26 cellular contexts compared by ENCODE assay signal in genomic region chr19:5092444-5092843, GRCh38.
DNase-seq lines count a peak whose midpoint lies in the region; ATAC-seq and TF ChIP-seq lines count a peak whose summit lies in the region.
"Had no signal": no experiment of that assay in that cellular context is flagged by ENCODE, and none has a peak within 500 bp of the region (broad histone marks: within the 10 kb centered on the region; RNA-seq: fewer than 3 reads in every experiment).

No MANE protein-coding gene starts in this region.

- peaks cover 23% of the 10 kb centered on the region for H3K36me3 Mint-ChIP-seq in brain

- intact Hi-C loops in left ventricle myocardium inferior (cut with micrococcal nuclease) (no loop called here), left ventricle myocardium superior (cut with micrococcal nuclease) (no loop called here)

- H3K36me3 ChIP-seq in left ventricle myocardium inferior: peaks cover 20% of the 10 kb centered on the region
- peaks cover 5% of the 10 kb centered on the region for H3K36me3 ChIP-seq in rectal smooth muscle tissue (ENCODE audit: control insufficient read depth, insufficient read depth, low read length)
- peaks cover 1% of the 10 kb centered on the region for H3K36me3 ChIP-seq in urinary bladder (ENCODE audit: insufficient read depth)
- H3K36me3 ChIP-seq: MG63, ovary had no signal

- no peaks in the 10 kb centered on the region for H3K9me3 ChIP-seq in left ventricle myocardium inferior (replicated peaks)
- H3K9me3 ChIP-seq: A549, ascending aorta, lower lobe of right lung, MG63, ovary, thoracic aorta had no signal

- H3K4me3 ChIP-seq in left ventricle myocardium inferior (no peak overlapping the region), rectal smooth muscle tissue (ENCODE audit: low read length) (no peak overlapping the region), urinary bladder (ENCODE audit: low read depth, low read length) (no peak overlapping the region)
- H3K4me3 ChIP-seq: A549, ascending aorta, lower lobe of right lung, MG63, ovary, thoracic aorta had no signal

- peaks cover 70% of the 10 kb centered on the region for H3K4me1 Mint-ChIP-seq in brain
- H3K4me1 Mint-ChIP-seq: activated CD4-positive, alpha-beta memory T cell treated with anti-CD3 and anti-CD28 coated beads, Interleukin-2, amount 10 ng/mL, durations not matched to agents 7 days and 5 days; activated naive CD8-positive, alpha-beta T cell treated with anti-CD3 and anti-CD28 coated beads for 36 hours had no signal

- H3K4me3 Mint-ChIP-seq in brain: no peak overlapping the region
- H3K4me3 Mint-ChIP-seq: activated CD4-positive, alpha-beta memory T cell treated with anti-CD3 and anti-CD28 coated beads, Interleukin-2, amount 10 ng/mL, durations not matched to agents 7 days and 5 days; activated naive CD8-positive, alpha-beta T cell treated with anti-CD3 and anti-CD28 coated beads for 36 hours had no signal

- H3K27me3 ChIP-seq in left ventricle myocardium inferior (ENCODE audit: low read depth) (no peaks in the 10 kb centered on the region), rectal smooth muscle tissue (ENCODE audit: control insufficient read depth, insufficient read depth, low read length) (no peaks in the 10 kb centered on the region)
- H3K27me3 ChIP-seq: ascending aorta, MG63, ovary had no signal

- H3K27ac Mint-ChIP-seq in brain: peak overlapping the region; percentile 87 to 98 (median 95)
- H3K27ac Mint-ChIP-seq: activated CD4-positive, alpha-beta memory T cell treated with anti-CD3 and anti-CD28 coated beads, Interleukin-2, amount 10 ng/mL, durations not matched to agents 7 days and 5 days; activated naive CD8-positive, alpha-beta T cell treated with anti-CD3 and anti-CD28 coated beads for 36 hours had no signal

- H3K9me3 Mint-ChIP-seq in brain: peaks cover 0 to 10% (median 3%) of the 10 kb centered on the region in 5 experiments

- peak overlapping the region; percentile 77 for H3K27ac ChIP-seq in left ventricle myocardium inferior (replicated peaks)
- peak overlapping the region; percentile 78 for H3K27ac ChIP-seq in rectal smooth muscle tissue (ENCODE audit: low read depth, low read length)
- H3K27ac ChIP-seq in urinary bladder (ENCODE audit: low read depth): peak overlapping the region; percentile 58
- H3K27ac ChIP-seq: A549, lower lobe of right lung had no signal

- 83% methylated on average over 17 of the region's 17 CpGs for WGBS in urinary bladder

- ATAC-seq in left ventricle myocardium superior: no peak
- ATAC-seq in HG02938 (IDR thresholded peaks at IDR 0.05; ENCODE audit: unreplicated experiment): no peak
- ATAC-seq in HG02588 (IDR thresholded peaks at IDR 0.05; ENCODE audit: unreplicated experiment): no peak
- ATAC-seq: A549 had no signal

- TF ChIP-seq CTCF in left ventricle myocardium inferior (IDR thresholded peaks at IDR 0.05; ENCODE audit: borderline replicate concordance) (no peak), brain (conservative IDR thresholded peaks at IDR 0.05) (no peak)

- H3K27me3 Mint-ChIP-seq in brain: no peaks in the 10 kb centered on the region
- H3K27me3 Mint-ChIP-seq: activated CD4-positive, alpha-beta memory T cell treated with anti-CD3 and anti-CD28 coated beads, Interleukin-2, amount 10 ng/mL, durations not matched to agents 7 days and 5 days; activated naive CD8-positive, alpha-beta T cell treated with anti-CD3 and anti-CD28 coated beads for 36 hours had no signal

- H3K9ac ChIP-seq in rectal smooth muscle tissue (ENCODE audit: low read length): no peak overlapping the region

- H3K4me1 ChIP-seq in left ventricle myocardium inferior: peaks cover 44% of the 10 kb centered on the region
- H3K4me1 ChIP-seq in rectal smooth muscle tissue (ENCODE audit: control insufficient read depth, insufficient read depth, low read length): peaks cover 17% of the 10 kb centered on the region
- H3K4me1 ChIP-seq in urinary bladder (ENCODE audit: insufficient read depth): no peaks in the 10 kb centered on the region
- H3K4me1 ChIP-seq: A549, lower lobe of right lung had no signal

- DNase-seq in left ventricle myocardium inferior (no peak), left ventricle myocardium superior (no peak), D341Med (ENCODE audit: low spot score) (no peak)
- DNase-seq: activated CD4-positive, alpha-beta memory T cell treated with anti-CD3 and anti-CD28 coated beads, Interleukin-2, amount 10 ng/mL, durations not matched to agents 7 days and 5 days; activated CD4-positive, CD25-positive, alpha-beta regulatory T cell treated with anti-CD3 and anti-CD28 coated beads, Interleukin-2, amount 50 U/mL, for 72 hours; activated effector memory CD4-positive, alpha-beta T cell treated with Interleukin-2 at 50 U/mL for 16 hours; activated naive CD8-positive, alpha-beta T cell treated with anti-CD3 and anti-CD28 coated beads for 36 hours; DMS53; KG1; lower lobe of right lung; MG63; NCI-H1105 treated with DMSO at 0.1 percent for 48 hours; NCI-H2029 treated with DMSO at 0.1 percent for 48 hours; NCI-H526; nephron progenitor cell; stimulated activated CD4-positive, alpha-beta T cell treated with anti-CD3 and anti-CD28 coated beads, Interleukin-15, amount 100 ng/mL, for 24 hours; stimulated activated naive CD4-positive, alpha-beta T cell had no signal
